In the genomic region with DNA sequence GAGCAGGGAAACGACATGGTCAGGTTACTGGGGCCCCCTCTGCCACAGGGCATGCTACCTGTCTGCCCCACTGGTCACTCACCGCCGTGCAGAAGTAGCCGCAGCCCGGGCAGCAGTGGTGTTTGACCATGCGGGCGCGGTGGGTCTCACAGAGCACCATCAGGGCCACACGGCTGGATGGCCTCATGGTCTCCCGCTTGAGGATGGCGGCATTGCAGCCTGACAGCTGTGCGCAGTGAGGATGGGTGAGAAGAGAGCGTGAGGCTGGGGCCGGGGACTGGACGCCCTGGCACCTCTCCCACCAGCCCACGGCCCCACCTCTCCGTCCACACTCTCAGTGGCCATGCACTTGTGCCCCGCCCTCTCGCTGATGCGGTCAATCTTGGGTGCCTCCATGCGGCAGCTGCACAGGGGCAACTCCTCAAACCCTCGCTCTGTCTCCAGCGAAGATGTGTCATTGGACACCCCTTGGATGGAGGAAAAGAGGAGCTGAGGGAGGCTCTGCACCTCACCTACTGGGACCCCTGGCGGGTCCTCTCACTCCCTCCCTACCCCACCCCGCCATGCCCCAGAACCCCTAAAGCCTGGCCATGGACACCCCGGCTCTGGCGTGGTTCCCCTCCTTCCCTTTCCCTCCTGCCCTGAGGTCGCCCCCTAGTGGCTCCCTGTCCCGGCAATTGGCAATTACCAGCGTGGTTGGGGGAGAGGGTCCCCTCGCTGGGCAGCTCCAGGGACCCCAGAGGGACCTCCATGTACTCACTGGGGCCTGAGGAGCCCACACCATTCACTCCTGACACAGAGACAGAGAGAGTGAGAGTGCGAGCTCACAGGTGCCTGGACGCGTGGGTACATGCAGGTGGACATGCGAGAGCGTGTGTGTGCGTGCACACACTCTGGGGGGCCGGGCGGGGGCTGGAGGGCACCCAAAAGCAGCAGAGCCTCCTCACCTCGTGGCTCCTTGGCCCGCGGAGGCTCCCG, we compare ENCODE assay signal across 1 cellular context.
TF ChIP-seq lines count a peak whose summit lies in the region.

No MANE protein-coding gene starts in this region.

TF ChIP-seq in liver, 16 proteins besides CTCF, POLR2A, EP300 and RAD21 (continued from another document):
- TF ChIP-seq, protein P1, sequence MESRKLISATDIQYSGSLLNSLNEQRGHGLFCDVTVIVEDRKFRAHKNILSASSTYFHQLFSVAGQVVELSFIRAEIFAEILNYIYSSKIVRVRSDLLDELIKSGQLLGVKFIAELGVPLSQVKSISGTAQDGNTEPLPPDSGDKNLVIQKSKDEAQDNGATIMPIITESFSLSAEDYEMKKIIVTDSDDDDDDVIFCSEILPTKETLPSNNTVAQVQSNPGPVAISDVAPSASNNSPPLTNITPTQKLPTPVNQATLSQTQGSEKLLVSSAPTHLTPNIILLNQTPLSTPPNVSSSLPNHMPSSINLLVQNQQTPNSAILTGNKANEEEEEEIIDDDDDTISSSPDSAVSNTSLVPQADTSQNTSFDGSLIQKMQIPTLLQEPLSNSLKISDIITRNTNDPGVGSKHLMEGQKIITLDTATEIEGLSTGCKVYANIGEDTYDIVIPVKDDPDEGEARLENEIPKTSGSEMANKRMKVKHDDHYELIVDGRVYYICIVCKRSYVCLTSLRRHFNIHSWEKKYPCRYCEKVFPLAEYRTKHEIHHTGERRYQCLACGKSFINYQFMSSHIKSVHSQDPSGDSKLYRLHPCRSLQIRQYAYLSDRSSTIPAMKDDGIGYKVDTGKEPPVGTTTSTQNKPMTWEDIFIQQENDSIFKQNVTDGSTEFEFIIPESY (IDR thresholded peaks at IDR 0.05): no peak
- TF ChIP-seq NR2F2 (IDR thresholded peaks at IDR 0.05): no peak
- no peak for TF ChIP-seq EGR1 (IDR thresholded peaks at IDR 0.05; ENCODE audit: low read depth in 2 of 2)
TF ChIP-seq in liver: peak in this region for 0.
